8 cellular contexts compared by ENCODE assay signal in the genomic region with DNA sequence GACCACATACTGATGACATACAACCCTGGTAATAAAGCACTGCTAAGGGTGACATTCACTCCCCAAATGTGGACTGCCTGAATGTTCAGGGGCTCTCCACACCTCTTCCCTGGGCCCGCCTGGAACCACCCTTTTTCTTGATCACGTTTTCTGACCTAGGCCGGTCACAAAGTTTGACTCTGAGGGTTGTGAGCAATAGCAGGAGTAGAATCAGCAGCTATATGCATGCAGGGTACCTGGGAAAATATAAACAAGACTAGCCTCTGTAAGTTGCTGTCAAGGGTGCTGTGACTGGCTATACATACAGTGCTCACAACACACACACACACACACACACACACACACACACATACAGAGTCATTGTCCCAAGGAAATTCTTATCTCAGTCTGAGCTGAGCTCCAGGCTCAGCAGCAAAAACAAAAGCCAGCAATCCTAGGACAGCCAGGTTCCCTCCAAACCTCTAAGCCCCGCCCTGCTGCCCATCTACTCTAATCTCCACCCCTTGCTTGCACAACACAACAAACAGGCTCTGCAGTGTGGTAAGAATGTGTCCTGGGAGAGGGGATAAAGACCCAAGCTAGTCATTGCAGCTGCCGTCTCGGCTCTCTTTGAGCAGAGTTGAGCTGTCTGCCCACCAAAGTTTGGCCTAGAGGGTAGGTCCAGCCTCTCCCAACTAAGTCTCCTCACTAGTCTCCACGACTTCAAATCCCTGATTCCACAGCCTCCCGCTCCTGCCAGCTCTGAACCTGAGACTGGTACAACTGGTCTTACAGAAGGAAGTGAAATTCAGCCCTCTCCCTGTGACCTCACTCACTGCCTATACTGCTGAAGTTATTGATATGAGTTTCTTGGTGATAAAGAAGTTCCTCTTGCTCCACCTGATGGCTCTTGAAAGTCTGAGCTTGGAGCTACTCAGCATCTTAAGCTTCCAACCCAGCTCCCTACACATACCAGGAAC. TPM values are rescaled to one million over a fixed set of nuclear protein-coding genes. Genes with fewer than 3 reads are reported as not detected.
DNase-seq lines count a peak whose midpoint lies in the region; ATAC-seq and TF ChIP-seq lines count a peak whose summit lies in the region.

No MANE protein-coding gene starts in this region.

- no peaks in the 10 kb centered on the region for H3K36me3 Mint-ChIP-seq in glutamatergic neuron (ENCODE audit: unreplicated experiment)

- in situ Hi-C loops in KBM-7 (cut with MboI; ENCODE audit: low pct_unique_long_range_greater_than_20kb, low sequenced_read_pairs), result loop anchor here (10.0 kb wide), 1 partner anchor 52 kb away; no protein-coding TSS in a partner anchor

- H3K9me3 Mint-ChIP-seq in glutamatergic neuron (ENCODE audit: unreplicated experiment), result peaks cover 6% of the 10 kb centered on the region

- H3K4me3 Mint-ChIP-seq in glutamatergic neuron (ENCODE audit: unreplicated experiment), result peak overlapping the region; percentile 15

- peak overlapping the region; percentile 86 for H3K27ac ChIP-seq in VCaP

- peak; percentile 40 for DNase-seq in GDM1 (lab: John Stamatoyannopoulos, UW)
- peak; percentile 93 for DNase-seq in KBM-7
- no peak for DNase-seq in glutamatergic neuron
- peak; percentile 79 for DNase-seq in retinal pigment epithelial cell (ENCODE audit: low read depth)
- no peak for DNase-seq in effector CD4-positive, alpha-beta T cell

- H3K27me3 Mint-ChIP-seq in glutamatergic neuron (ENCODE audit: unreplicated experiment), result peaks cover 14% of the 10 kb centered on the region

- peaks cover 21% of the 10 kb centered on the region for H3K4me1 Mint-ChIP-seq in glutamatergic neuron (ENCODE audit: low read depth, unreplicated experiment)

- peak; percentile 29 for ATAC-seq in GM21360 (IDR thresholded peaks at IDR 0.05; ENCODE audit: unreplicated experiment)
- ATAC-seq in HG03097 (IDR thresholded peaks at IDR 0.05; ENCODE audit: low FRiP score, unreplicated experiment), result no peak

- H3K4me3 ChIP-seq in retinal pigment epithelial cell (ENCODE audit: low read length), result peak overlapping the region; percentile 94

- peak; percentile 25 for TF ChIP-seq CTCF in VCaP (conservative IDR thresholded peaks at IDR 0.05)
- no peak for TF ChIP-seq CTCF in glutamatergic neuron (IDR thresholded peaks at IDR 0.05; ENCODE audit: partially characterized antibody, unreplicated experiment)
- TF ChIP-seq CTCF in retinal pigment epithelial cell (conservative IDR thresholded peaks at IDR 0.05; ENCODE audit: low read depth, low read length), result peak; percentile 9

- H3K27ac Mint-ChIP-seq in glutamatergic neuron (ENCODE audit: unreplicated experiment), result no peak overlapping the region

RNA-seq across cellular contexts. Expression of gene BMF, which starts 2.2 kb away (rescaled TPM):
- 11.3 TPM for total RNA-seq in glutamatergic neuron (ENCODE audit: unreplicated experiment)

RNA-seq across cellular contexts. Expression of gene BUB1B, which starts 54.4 kb away (rescaled TPM):
- total RNA-seq in glutamatergic neuron (ENCODE audit: unreplicated experiment), result 16.5 TPM

Comparison
In these comparisons a context has a peak if more than half of its experiments do, and no peak if none do; other contexts are left out.
1. DNase-seq: peak in GDM1 (single experiment), KBM-7 (single experiment) and retinal pigment epithelial cell (single experiment); none in glutamatergic neuron (single experiment) and effector CD4-positive, alpha-beta T cell (single experiment).